Comparison of ENCODE assay signal across 9 cellular contexts in genomic region chr17:20908373-20909273, GRCh38.
DNase-seq lines count a peak whose midpoint lies in the region; ATAC-seq and TF ChIP-seq lines count a peak whose summit lies in the region.
"Had no signal": no experiment of that assay in that cellular context is flagged by ENCODE, and none has a peak within 500 bp of the region (broad histone marks: within the 10 kb centered on the region; RNA-seq: fewer than 3 reads in every experiment).

No MANE protein-coding gene starts in this region.

- intact Hi-C loops in CD14-positive monocyte (cut with micrococcal nuclease): no loop called here

- TF ChIP-seq RAD21 in neural cell (conservative IDR thresholded peaks at IDR 0.05): no peak

- H3K9me3 ChIP-seq in RWPE2 (ENCODE audit: severe bottlenecking): no peaks in the 10 kb centered on the region
- no peaks in the 10 kb centered on the region for H3K9me3 ChIP-seq in neural cell (ENCODE audit: low read length)

- peaks cover 8 to 11% (median 8%) of the 10 kb centered on the region in 3 donors for H3K27me3 Mint-ChIP-seq in CD14-positive monocyte (ENCODE audit: low read depth in 3 of 3)
- peaks cover 10% of the 10 kb centered on the region for H3K27me3 Mint-ChIP-seq in stimulated activated naive CD8-positive, alpha-beta T cell treated with anti-CD3 and anti-CD28 coated beads, Interleukin-15, Interleukin-2, amounts not matched to agents 100 ng/mL and 50 ng/mL, for 24 hours

- H3K9me3 Mint-ChIP-seq in CD14-positive monocyte: peaks cover 0 to 2% (median 0%) of the 10 kb centered on the region in 7 donors
- H3K9me3 Mint-ChIP-seq in stimulated activated naive CD8-positive, alpha-beta T cell treated with anti-CD3 and anti-CD28 coated beads, Interleukin-15, Interleukin-2, amounts not matched to agents 100 ng/mL and 50 ng/mL, for 24 hours: no peaks in the 10 kb centered on the region

- H3K27ac Mint-ChIP-seq in CD14-positive monocyte: peak overlapping the region; percentile 53 to 88 (median 80)
- H3K27ac Mint-ChIP-seq in stimulated activated naive CD8-positive, alpha-beta T cell treated with anti-CD3 and anti-CD28 coated beads, Interleukin-15, Interleukin-2, amounts not matched to agents 100 ng/mL and 50 ng/mL, for 24 hours: peak overlapping the region; percentile 45

- no peak overlapping the region for H3K4me2 ChIP-seq in neural cell (ENCODE audit: low read length)

- H2AFZ ChIP-seq in neural cell (ENCODE audit: low read depth, low read length): no peak overlapping the region

- no peaks in the 10 kb centered on the region for H3F3A ChIP-seq in neural cell (ENCODE audit: insufficient read depth, low read length, poor library complexity, severe bottlenecking)

- peak overlapping the region; percentile 79 to 91 for H3K4me3 Mint-ChIP-seq in CD14-positive monocyte
- peak overlapping the region; percentile 50 for H3K4me3 Mint-ChIP-seq in stimulated activated naive CD8-positive, alpha-beta T cell treated with anti-CD3 and anti-CD28 coated beads, Interleukin-15, Interleukin-2, amounts not matched to agents 100 ng/mL and 50 ng/mL, for 24 hours

- peaks cover 11% of the 10 kb centered on the region for H3K4me1 Mint-ChIP-seq in CD14-positive monocyte
- peaks cover 7% of the 10 kb centered on the region for H3K4me1 Mint-ChIP-seq in stimulated activated naive CD8-positive, alpha-beta T cell treated with anti-CD3 and anti-CD28 coated beads, Interleukin-15, Interleukin-2, amounts not matched to agents 100 ng/mL and 50 ng/mL, for 24 hours (ENCODE audit: low read depth)

- TF ChIP-seq EP300 in neural cell (conservative IDR thresholded peaks at IDR 0.05; ENCODE audit: poor library complexity, severe bottlenecking): no peak

- peak overlapping the region; percentile 31 for H3K4me3 ChIP-seq in RWPE2 (ENCODE audit: severe bottlenecking)
- H3K4me3 ChIP-seq in foreskin fibroblast (ENCODE audit: low read depth in 1 of 2, low read length in 2 of 2): peak overlapping the region; percentile 44 to 58
- H3K4me3 ChIP-seq in neural cell (ENCODE audit: low read length): peak overlapping the region; percentile 21
- H3K4me3 ChIP-seq: SK-N-MC had no signal

- peak overlapping the region; percentile 16 for H3K9ac ChIP-seq in neural cell (ENCODE audit: low read length)

- no peaks in the 10 kb centered on the region for H3K36me3 Mint-ChIP-seq in CD14-positive monocyte
- no peaks in the 10 kb centered on the region for H3K36me3 Mint-ChIP-seq in stimulated activated naive CD8-positive, alpha-beta T cell treated with anti-CD3 and anti-CD28 coated beads, Interleukin-15, Interleukin-2, amounts not matched to agents 100 ng/mL and 50 ng/mL, for 24 hours (ENCODE audit: low read depth)

- ATAC-seq in GM19455 (IDR thresholded peaks at IDR 0.05; ENCODE audit: unreplicated experiment) (peak; percentile 82), RWPE2 (ENCODE audit: low read depth) (peak; percentile 96)

- H3K4me1 ChIP-seq in RWPE2 (ENCODE audit: insufficient read depth, poor library complexity, severe bottlenecking): peaks cover 12% of the 10 kb centered on the region

- no peaks in the 10 kb centered on the region for H3K9me2 ChIP-seq in neural cell (ENCODE audit: insufficient read depth, low read length)

- peak overlapping the region; percentile 39 for H3K27ac ChIP-seq in RWPE2 (ENCODE audit: poor library complexity, severe bottlenecking)
- no peak overlapping the region for H3K27ac ChIP-seq in neural cell (ENCODE audit: low read length)
- H3K27ac ChIP-seq: SK-N-MC had no signal

- TF ChIP-seq CTCF in CD14-positive monocyte (IDR thresholded peaks at IDR 0.05) (peak; percentile 62), RWPE2 (IDR thresholded peaks at IDR 0.05; ENCODE audit: poor library complexity, severe bottlenecking) (peak; percentile 65), foreskin fibroblast (IDR thresholded peaks at IDR 0.05; ENCODE audit: low read depth, low read length) (peak; percentile 89), neural cell (IDR thresholded peaks at IDR 0.05; ENCODE audit: poor library complexity, severe bottlenecking) (no peak)

- no peaks in the 10 kb centered on the region for H3K79me2 ChIP-seq in neural cell (replicated peaks; ENCODE audit: insufficient read depth, low read length)

- no peaks in the 10 kb centered on the region for H4K20me1 ChIP-seq in neural cell (ENCODE audit: insufficient read depth)

- H3K36me3 ChIP-seq in RWPE2 (ENCODE audit: low read depth) (no peaks in the 10 kb centered on the region), neural cell (ENCODE audit: insufficient read depth, low read length) (no peaks in the 10 kb centered on the region)

- no peaks in the 10 kb centered on the region for H3K27me3 ChIP-seq in RWPE2 (ENCODE audit: insufficient read depth, poor library complexity, severe bottlenecking)
- no peaks in the 10 kb centered on the region for H3K27me3 ChIP-seq in neural cell (ENCODE audit: insufficient read depth, low read depth, low read length)

- DNase-seq in CD14-positive monocyte (ENCODE audit: low spot score) (peak; percentile 76), HS-5 (ENCODE audit: low read depth) (peak; percentile 30), RWPE2 (ENCODE audit: low spot score) (peak; percentile 74), foreskin fibroblast (peak; percentile 68 to 88)
- peak; percentile 41 to 73 (median 44) for DNase-seq in activated naive CD4-positive, alpha-beta T cell (lab: John Stamatoyannopoulos, UW)

TF ChIP-seq in neural cell, 6 proteins besides CTCF, POLR2A, EP300 and RAD21:
- TF ChIP-seq MXI1 (conservative IDR thresholded peaks at IDR 0.05; ENCODE audit: poor library complexity, severe bottlenecking) (no peak), EZH2 (IDR thresholded peaks at IDR 0.05; ENCODE audit: borderline replicate concordance, insufficient read depth, low read length, poor library complexity, severe bottlenecking) (no peak), SMC3 (conservative IDR thresholded peaks at IDR 0.05; ENCODE audit: poor library complexity) (no peak), POLR2AphosphoS5 (IDR thresholded peaks at IDR 0.05) (no peak), TAF1 (IDR thresholded peaks at IDR 0.05; ENCODE audit: low read depth) (no peak)
- TF ChIP-seq, protein P1, sequence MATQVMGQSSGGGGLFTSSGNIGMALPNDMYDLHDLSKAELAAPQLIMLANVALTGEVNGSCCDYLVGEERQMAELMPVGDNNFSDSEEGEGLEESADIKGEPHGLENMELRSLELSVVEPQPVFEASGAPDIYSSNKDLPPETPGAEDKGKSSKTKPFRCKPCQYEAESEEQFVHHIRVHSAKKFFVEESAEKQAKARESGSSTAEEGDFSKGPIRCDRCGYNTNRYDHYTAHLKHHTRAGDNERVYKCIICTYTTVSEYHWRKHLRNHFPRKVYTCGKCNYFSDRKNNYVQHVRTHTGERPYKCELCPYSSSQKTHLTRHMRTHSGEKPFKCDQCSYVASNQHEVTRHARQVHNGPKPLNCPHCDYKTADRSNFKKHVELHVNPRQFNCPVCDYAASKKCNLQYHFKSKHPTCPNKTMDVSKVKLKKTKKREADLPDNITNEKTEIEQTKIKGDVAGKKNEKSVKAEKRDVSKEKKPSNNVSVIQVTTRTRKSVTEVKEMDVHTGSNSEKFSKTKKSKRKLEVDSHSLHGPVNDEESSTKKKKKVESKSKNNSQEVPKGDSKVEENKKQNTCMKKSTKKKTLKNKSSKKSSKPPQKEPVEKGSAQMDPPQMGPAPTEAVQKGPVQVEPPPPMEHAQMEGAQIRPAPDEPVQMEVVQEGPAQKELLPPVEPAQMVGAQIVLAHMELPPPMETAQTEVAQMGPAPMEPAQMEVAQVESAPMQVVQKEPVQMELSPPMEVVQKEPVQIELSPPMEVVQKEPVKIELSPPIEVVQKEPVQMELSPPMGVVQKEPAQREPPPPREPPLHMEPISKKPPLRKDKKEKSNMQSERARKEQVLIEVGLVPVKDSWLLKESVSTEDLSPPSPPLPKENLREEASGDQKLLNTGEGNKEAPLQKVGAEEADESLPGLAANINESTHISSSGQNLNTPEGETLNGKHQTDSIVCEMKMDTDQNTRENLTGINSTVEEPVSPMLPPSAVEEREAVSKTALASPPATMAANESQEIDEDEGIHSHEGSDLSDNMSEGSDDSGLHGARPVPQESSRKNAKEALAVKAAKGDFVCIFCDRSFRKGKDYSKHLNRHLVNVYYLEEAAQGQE (IDR thresholded peaks at IDR 0.05; ENCODE audit: borderline replicate concordance): no peak
TF ChIP-seq in neural cell: peak in this region for 0.
